In genomic region chr2:38542248-38542631, GRCh38 we compare ENCODE assay signal across 8 cellular contexts.
DNase-seq lines count a peak whose midpoint lies in the region; ATAC-seq and TF ChIP-seq lines count a peak whose summit lies in the region.
"Not testable (repeated sequence)": the region's sequence is repeated elsewhere in the genome, so short reads cannot be mapped to it uniquely, and the experiment has no call there.

No MANE protein-coding gene starts in this region.

- H2BK20ac ChIP-seq in IMR-90 (ENCODE audit: low read depth, low read length), result not testable (repeated sequence)

- H3K14ac ChIP-seq in IMR-90 (replicated peaks; ENCODE audit: low read depth, low read length), result not testable (repeated sequence)

- not testable (repeated sequence) for H3K9me3 ChIP-seq in Caco-2; IMR-90 (ENCODE audit: control insufficient read depth, insufficient read depth, low read length); T-helper 17 cell (ENCODE audit: control insufficient read depth, low read length, poor library complexity, severe bottlenecking)

- peak overlapping the region; percentile 65 for H3K4me3 Mint-ChIP-seq in Caco-2 (ENCODE audit: unreplicated experiment)
- H3K4me3 Mint-ChIP-seq in T-helper 17 cell, mesothelial cell of epicardium: not testable (repeated sequence)
- H3K4me3 Mint-ChIP-seq in activated T-cell treated with anti-CD3 and anti-CD28 coated beads, Interleukin-2, amount 50 U/mL, for 4 hours, result peak overlapping the region; percentile 48
- H3K4me3 Mint-ChIP-seq in stimulated activated effector memory CD8-positive, alpha-beta T cell treated with anti-CD3 and anti-CD28 coated beads, Interleukin-12 subunit alpha, Interleukin-12 subunit beta, amount 100 ng/mL, for 72 hours, result peak overlapping the region; percentile 25

- not testable (repeated sequence) for H3K56ac ChIP-seq in IMR-90 (ENCODE audit: extremely low read depth, insufficient read depth, low read length)

- BruUV-seq in Caco-2 (replicated peaks; lab: Mats Ljungman, UMichigan); IMR-90 (replicated peaks; lab: Mats Ljungman, UMichigan): not testable (repeated sequence)

- in situ Hi-C loops in IMR-90 (cut with MboI; ENCODE audit: low sequenced_read_pairs), result not testable (repeated sequence)

- H2AFZ ChIP-seq in IMR-90 (replicated peaks; ENCODE audit: low read length, poor library complexity), result not testable (repeated sequence)

- ATAC-seq in IMR-90 (ENCODE audit: low read depth), result not testable (repeated sequence)
- peak; percentile 5 for ATAC-seq in T-helper 17 cell
- ATAC-seq in activated T-cell treated with anti-CD3 and anti-CD28 coated beads, Interleukin-2, amount 50 U/mL, for 4 hours, result peak; percentile 37 to 39
- ATAC-seq in stimulated activated effector memory CD8-positive, alpha-beta T cell treated with anti-CD3 and anti-CD28 coated beads, Interleukin-12 subunit alpha, Interleukin-12 subunit beta, amount 100 ng/mL, for 72 hours, result peak; percentile 71

- H2BK120ac ChIP-seq in IMR-90 (ENCODE audit: low read depth, low read length), result not testable (repeated sequence)

- WGBS in IMR-90 (ENCODE audit: extremely low coverage in 2 of 2, insufficient read length in 1 of 2), 2 experiments, result no CpG with 5 or more reads among the region's 4 CpGs

- not testable (repeated sequence) for H2BK15ac ChIP-seq in IMR-90 (ENCODE audit: low read depth, low read length)

- TF ChIP-seq CTCF in Caco-2 (IDR thresholded peaks at IDR 0.05; ENCODE audit: insufficient read depth in 1 of 2, low read depth in 1 of 2, low read length in 1 of 2, severe bottlenecking in 1 of 2, unreplicated experiment in 1 of 2); IMR-90 (conservative IDR thresholded peaks at IDR 0.05; ENCODE audit: low read depth, low read length); fibroblast of the aortic adventitia (IDR thresholded peaks at IDR 0.05; ENCODE audit: insufficient read depth, low read length); mesothelial cell of epicardium (IDR thresholded peaks at IDR 0.05; ENCODE audit: unreplicated experiment): not testable (repeated sequence)

- H2AK5ac ChIP-seq in IMR-90 (ENCODE audit: low read depth, low read length), result not testable (repeated sequence)

- intact Hi-C loops in Caco-2 (cut with micrococcal nuclease; ENCODE audit: unreplicated experiment); IMR-90 (cut with micrococcal nuclease): not testable (repeated sequence)

- H3K4ac ChIP-seq in IMR-90 (ENCODE audit: low read depth, low read length), result not testable (repeated sequence)

- not testable (repeated sequence) for H3K9me3 Mint-ChIP-seq in Caco-2 (ENCODE audit: unreplicated experiment); activated T-cell treated with anti-CD3 and anti-CD28 coated beads, Interleukin-2, amount 50 U/mL, for 4 hours; mesothelial cell of epicardium; stimulated activated effector memory CD8-positive, alpha-beta T cell treated with anti-CD3 and anti-CD28 coated beads, Interleukin-12 subunit alpha, Interleukin-12 subunit beta, amount 100 ng/mL, for 72 hours

- H3K27ac ChIP-seq in IMR-90 (ENCODE audit: insufficient read depth, low read length), result not testable (repeated sequence)

- not testable (repeated sequence) for H3K27me3 ChIP-seq in Caco-2 (replicated peaks; ENCODE audit: control insufficient read depth, insufficient read depth, low read length); IMR-90 (ENCODE audit: control insufficient read depth, insufficient read depth, low read length)

- CTCF ChIA-PET in Caco-2 (lab: Charles Lee); IMR-90 (lab: Yijun Ruan, JAX): not testable (repeated sequence)

- not testable (repeated sequence) for H3K18ac ChIP-seq in IMR-90 (ENCODE audit: low read depth, low read length)

- TF ChIP-seq POLR2A in IMR-90 (IDR thresholded peaks at IDR 0.05; ENCODE audit: low read depth, low read length), result not testable (repeated sequence)

- dilution Hi-C loops in IMR-90 (cut with HindIII; ENCODE audit: low sequenced_read_pairs, unreplicated experiment), result not testable (repeated sequence)

- POLR2A ChIA-PET in Caco-2 (lab: Charles Lee), result interaction anchor here (1.4 kb wide), 1 partner anchor 209 kb away, joined by 8 read pairs; no protein-coding TSS in a partner anchor
- POLR2A ChIA-PET in IMR-90 (lab: Charles Lee; ENCODE audit: unreplicated experiment), result not testable (repeated sequence)

- not testable (repeated sequence) for H2AK9ac ChIP-seq in IMR-90 (replicated peaks; ENCODE audit: low read depth, low read length, poor library complexity)

- H3K23ac ChIP-seq in IMR-90 (ENCODE audit: low read depth, low read length), result not testable (repeated sequence)

- H4K91ac ChIP-seq in IMR-90 (ENCODE audit: insufficient read depth, low read depth, low read length), result not testable (repeated sequence)

- not testable (repeated sequence) for H3K9me1 ChIP-seq in IMR-90 (ENCODE audit: insufficient read depth, low read length)

- peaks cover 14% of the 10 kb centered on the region for H3K36me3 Mint-ChIP-seq in Caco-2 (ENCODE audit: insufficient read depth, unreplicated experiment)
- H3K36me3 Mint-ChIP-seq in T-helper 17 cell (ENCODE audit: low read depth); activated T-cell treated with anti-CD3 and anti-CD28 coated beads, Interleukin-2, amount 50 U/mL, for 4 hours (ENCODE audit: insufficient read depth); mesothelial cell of epicardium; stimulated activated effector memory CD8-positive, alpha-beta T cell treated with anti-CD3 and anti-CD28 coated beads, Interleukin-12 subunit alpha, Interleukin-12 subunit beta, amount 100 ng/mL, for 72 hours: not testable (repeated sequence)

- H3K4me1 Mint-ChIP-seq in Caco-2 (ENCODE audit: low read depth, unreplicated experiment), result peaks cover 22% of the 10 kb centered on the region
- H3K4me1 Mint-ChIP-seq in T-helper 17 cell; stimulated activated effector memory CD8-positive, alpha-beta T cell treated with anti-CD3 and anti-CD28 coated beads, Interleukin-12 subunit alpha, Interleukin-12 subunit beta, amount 100 ng/mL, for 72 hours: not testable (repeated sequence)
- H3K4me1 Mint-ChIP-seq in activated T-cell treated with anti-CD3 and anti-CD28 coated beads, Interleukin-2, amount 50 U/mL, for 4 hours (ENCODE audit: low read depth), result peaks cover 20% of the 10 kb centered on the region
- peaks cover 45% of the 10 kb centered on the region for H3K4me1 Mint-ChIP-seq in mesothelial cell of epicardium

- not testable (repeated sequence) for H4K8ac ChIP-seq in IMR-90 (ENCODE audit: low read depth in 2 of 2, low read length in 2 of 2)

- not testable (repeated sequence) for H4K5ac ChIP-seq in IMR-90 (ENCODE audit: low read depth, low read length)

- H3K4me1 ChIP-seq in Caco-2, result peaks cover 34% of the 10 kb centered on the region
- H3K4me1 ChIP-seq in IMR-90 (ENCODE audit: control insufficient read depth, insufficient read depth, low read length), result not testable (repeated sequence)

- not testable (repeated sequence) for H3K4me3 ChIP-seq in Caco-2 (ENCODE audit: low read depth, low read length); IMR-90 (ENCODE audit: insufficient read depth, low read depth, low read length); fibroblast of the aortic adventitia (ENCODE audit: low read depth, low read length)

- H3K27ac Mint-ChIP-seq in Caco-2 (ENCODE audit: unreplicated experiment) (peak overlapping the region; percentile 84), mesothelial cell of epicardium (peak overlapping the region; percentile 89)
- H3K27ac Mint-ChIP-seq in T-helper 17 cell; stimulated activated effector memory CD8-positive, alpha-beta T cell treated with anti-CD3 and anti-CD28 coated beads, Interleukin-12 subunit alpha, Interleukin-12 subunit beta, amount 100 ng/mL, for 72 hours: not testable (repeated sequence)

- not testable (repeated sequence) for H3K36me3 ChIP-seq in Caco-2 (ENCODE audit: control insufficient read depth, insufficient read depth, low read length); IMR-90 (ENCODE audit: control insufficient read depth, insufficient read depth, low read length)

- not testable (repeated sequence) for DNase-seq in Caco-2; T-helper 17 cell; activated T-cell treated with anti-CD3 and anti-CD28 coated beads, Interleukin-2, amount 50 U/mL, for 4 hours; mesothelial cell of epicardium (ENCODE audit: low spot score in 2 of 2, unreplicated experiment in 2 of 2); stimulated activated effector memory CD8-positive, alpha-beta T cell treated with anti-CD3 and anti-CD28 coated beads, Interleukin-12 subunit alpha, Interleukin-12 subunit beta, amount 100 ng/mL, for 72 hours (ENCODE audit: low spot score in 2 of 2)
- DNase-seq in IMR-90 (peak; percentile 17), amniotic epithelial cell (ENCODE audit: low read depth) (peak; percentile 70), fibroblast of the aortic adventitia (ENCODE audit: low read depth) (peak; percentile 25)

- H4K20me1 ChIP-seq in IMR-90 (ENCODE audit: insufficient read depth, low read length), result not testable (repeated sequence)

- not testable (repeated sequence) for TF ChIP-seq RAD21 in IMR-90 (IDR thresholded peaks at IDR 0.05; ENCODE audit: low read length)

- H3K79me1 ChIP-seq in IMR-90 (ENCODE audit: low read depth in 1 of 2, low read length in 2 of 2), result not testable (repeated sequence)

- H2BK5ac ChIP-seq in IMR-90 (ENCODE audit: low read depth, low read length, poor library complexity, severe bottlenecking), result not testable (repeated sequence)

- not testable (repeated sequence) for H3K27me3 Mint-ChIP-seq in Caco-2 (ENCODE audit: insufficient read depth, unreplicated experiment); T-helper 17 cell; activated T-cell treated with anti-CD3 and anti-CD28 coated beads, Interleukin-2, amount 50 U/mL, for 4 hours (ENCODE audit: low read depth); mesothelial cell of epicardium (ENCODE audit: low read depth)

- H3K9ac ChIP-seq in IMR-90 (ENCODE audit: low read depth, low read length), result not testable (repeated sequence)

- peak overlapping the region; percentile 75; the same call in 1 of the 2 replicates for H3K4me2 ChIP-seq in IMR-90 (ENCODE audit: low read depth, low read length)
